ENCODE assay signal across 1 cellular context in the genomic region with DNA sequence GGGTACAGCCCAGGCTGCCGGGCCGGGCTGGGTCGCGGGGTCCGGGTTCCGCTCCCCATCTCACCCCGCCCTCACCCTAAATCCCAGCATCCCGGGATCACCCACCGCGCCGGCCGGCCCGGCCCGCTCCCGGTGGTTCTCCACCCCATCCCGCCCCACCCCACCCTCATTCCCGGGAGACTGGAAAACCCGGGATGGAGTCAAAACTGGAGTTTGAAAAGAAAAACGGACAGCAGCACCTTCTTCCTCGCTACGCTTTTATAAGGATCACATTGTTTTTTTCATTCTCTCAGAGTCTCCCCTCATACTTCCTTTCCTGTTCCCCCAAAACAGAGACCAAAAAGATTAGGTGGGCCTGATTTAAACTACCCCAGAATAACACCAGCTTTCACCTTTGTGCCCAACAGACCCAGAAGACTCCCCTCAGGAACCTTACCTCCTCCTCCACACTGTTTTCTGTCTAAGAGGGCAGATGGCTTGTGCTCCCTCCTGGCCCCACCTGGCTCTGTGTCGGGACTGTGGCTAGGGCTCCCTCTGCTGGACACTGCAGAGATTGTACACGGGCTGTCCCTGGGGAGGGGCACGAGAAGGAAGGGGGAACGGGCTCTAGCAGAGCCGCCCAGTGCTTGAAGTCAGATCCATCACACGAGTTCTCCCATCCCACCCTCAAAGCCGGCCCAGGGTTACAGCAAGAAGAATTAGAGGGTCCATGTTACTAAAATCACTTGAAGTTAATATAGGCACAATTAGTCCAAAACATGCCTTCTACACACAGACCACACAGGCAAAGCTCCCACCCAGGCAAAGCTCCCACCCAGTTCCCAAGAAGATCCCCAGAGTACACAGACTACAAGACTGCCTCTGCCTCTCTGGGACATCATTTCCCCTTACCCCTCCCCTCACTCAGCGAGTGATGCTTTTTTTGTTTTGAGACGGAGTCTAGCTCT.
TF ChIP-seq lines count a peak whose summit lies in the region.

No MANE protein-coding gene starts in this region.

TF ChIP-seq in HepG2, 621 proteins besides CTCF, POLR2A, EP300 and RAD21 (continued from another document and continues in another):
- TF ChIP-seq ZBTB33 (CRISPR knock-in tag; IDR thresholded peaks at IDR 0.05) = 0 out of 2 replicates have a peak, but pooled peaks have one; percentile 24
- TF ChIP-seq PRDM4 (CRISPR knock-in tag; IDR thresholded peaks at IDR 0.05; ENCODE audit: borderline replicate concordance) = no peak
- TF ChIP-seq, protein P1, sequence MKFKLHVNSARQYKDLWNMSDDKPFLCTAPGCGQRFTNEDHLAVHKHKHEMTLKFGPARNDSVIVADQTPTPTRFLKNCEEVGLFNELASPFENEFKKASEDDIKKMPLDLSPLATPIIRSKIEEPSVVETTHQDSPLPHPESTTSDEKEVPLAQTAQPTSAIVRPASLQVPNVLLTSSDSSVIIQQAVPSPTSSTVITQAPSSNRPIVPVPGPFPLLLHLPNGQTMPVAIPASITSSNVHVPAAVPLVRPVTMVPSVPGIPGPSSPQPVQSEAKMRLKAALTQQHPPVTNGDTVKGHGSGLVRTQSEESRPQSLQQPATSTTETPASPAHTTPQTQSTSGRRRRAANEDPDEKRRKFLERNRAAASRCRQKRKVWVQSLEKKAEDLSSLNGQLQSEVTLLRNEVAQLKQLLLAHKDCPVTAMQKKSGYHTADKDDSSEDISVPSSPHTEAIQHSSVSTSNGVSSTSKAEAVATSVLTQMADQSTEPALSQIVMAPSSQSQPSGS (CRISPR knock-in tag; IDR thresholded peaks at IDR 0.05) = no peak
- TF ChIP-seq KAT2B (IDR thresholded peaks at IDR 0.05; ENCODE audit: borderline replicate concordance, low read depth, low read length) = no peak
- TF ChIP-seq HNRNPUL1 (IDR thresholded peaks at IDR 0.05; ENCODE audit: low read depth, low read length) = no peak
- TF ChIP-seq SYNCRIP (IDR thresholded peaks at IDR 0.05; ENCODE audit: insufficient read depth, low read depth, low read length) = no peak
- TF ChIP-seq NONO (IDR thresholded peaks at IDR 0.05) = no peak
- 0 out of 2 replicates have a peak, but pooled peaks have one; percentile 31 for TF ChIP-seq NONO (CRISPR knock-in tag; conservative IDR thresholded peaks at IDR 0.05)
- no peak for TF ChIP-seq NR2F2 (IDR thresholded peaks at IDR 0.05; ENCODE audit: borderline replicate concordance, low read depth)
- TF ChIP-seq, protein P2, sequence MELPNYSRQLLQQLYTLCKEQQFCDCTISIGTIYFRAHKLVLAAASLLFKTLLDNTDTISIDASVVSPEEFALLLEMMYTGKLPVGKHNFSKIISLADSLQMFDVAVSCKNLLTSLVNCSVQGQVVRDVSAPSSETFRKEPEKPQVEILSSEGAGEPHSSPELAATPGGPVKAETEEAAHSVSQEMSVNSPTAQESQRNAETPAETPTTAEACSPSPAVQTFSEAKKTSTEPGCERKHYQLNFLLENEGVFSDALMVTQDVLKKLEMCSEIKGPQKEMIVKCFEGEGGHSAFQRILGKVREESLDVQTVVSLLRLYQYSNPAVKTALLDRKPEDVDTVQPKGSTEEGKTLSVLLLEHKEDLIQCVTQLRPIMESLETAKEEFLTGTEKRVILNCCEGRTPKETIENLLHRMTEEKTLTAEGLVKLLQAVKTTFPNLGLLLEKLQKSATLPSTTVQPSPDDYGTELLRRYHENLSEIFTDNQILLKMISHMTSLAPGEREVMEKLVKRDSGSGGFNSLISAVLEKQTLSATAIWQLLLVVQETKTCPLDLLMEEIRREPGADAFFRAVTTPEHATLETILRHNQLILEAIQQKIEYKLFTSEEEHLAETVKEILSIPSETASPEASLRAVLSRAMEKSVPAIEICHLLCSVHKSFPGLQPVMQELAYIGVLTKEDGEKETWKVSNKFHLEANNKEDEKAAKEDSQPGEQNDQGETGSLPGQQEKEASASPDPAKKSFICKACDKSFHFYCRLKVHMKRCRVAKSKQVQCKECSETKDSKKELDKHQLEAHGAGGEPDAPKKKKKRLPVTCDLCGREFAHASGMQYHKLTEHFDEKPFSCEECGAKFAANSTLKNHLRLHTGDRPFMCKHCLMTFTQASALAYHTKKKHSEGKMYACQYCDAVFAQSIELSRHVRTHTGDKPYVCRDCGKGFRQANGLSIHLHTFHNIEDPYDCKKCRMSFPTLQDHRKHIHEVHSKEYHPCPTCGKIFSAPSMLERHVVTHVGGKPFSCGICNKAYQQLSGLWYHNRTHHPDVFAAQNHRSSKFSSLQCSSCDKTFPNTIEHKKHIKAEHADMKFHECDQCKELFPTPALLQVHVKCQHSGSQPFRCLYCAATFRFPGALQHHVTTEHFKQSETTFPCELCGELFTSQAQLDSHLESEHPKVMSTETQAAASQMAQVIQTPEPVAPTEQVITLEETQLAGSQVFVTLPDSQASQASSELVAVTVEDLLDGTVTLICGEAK (IDR thresholded peaks at IDR 0.05) = no peak
- TF ChIP-seq, protein P2 (CRISPR knock-in tag; IDR thresholded peaks at IDR 0.05) = no peak
- TF ChIP-seq SOX5 (CRISPR knock-in tag; IDR thresholded peaks at IDR 0.05; ENCODE audit: borderline replicate concordance) = no peak
- no peak for TF ChIP-seq ZNF136 (CRISPR knock-in tag; IDR thresholded peaks at IDR 0.05; ENCODE audit: low read depth)
- no peak for TF ChIP-seq FOXK2 (IDR thresholded peaks at IDR 0.05)
- TF ChIP-seq SIN3B (IDR thresholded peaks at IDR 0.05; ENCODE audit: low read length) = no peak
- TF ChIP-seq NCOA2 (CRISPR knock-in tag; IDR thresholded peaks at IDR 0.05) = no peak
- no peak for TF ChIP-seq ATF3 (CRISPR knock-in tag; IDR thresholded peaks at IDR 0.05)
- TF ChIP-seq KMT2A (CRISPR knock-in tag; IDR thresholded peaks at IDR 0.05) = no peak
- TF ChIP-seq EZH2 (conservative IDR thresholded peaks at IDR 0.05; ENCODE audit: low read depth, low read length) = no peak
- no peak for TF ChIP-seq GPN1 (CRISPR knock-in tag; IDR thresholded peaks at IDR 0.05; ENCODE audit: borderline replicate concordance)
- TF ChIP-seq, protein P3, sequence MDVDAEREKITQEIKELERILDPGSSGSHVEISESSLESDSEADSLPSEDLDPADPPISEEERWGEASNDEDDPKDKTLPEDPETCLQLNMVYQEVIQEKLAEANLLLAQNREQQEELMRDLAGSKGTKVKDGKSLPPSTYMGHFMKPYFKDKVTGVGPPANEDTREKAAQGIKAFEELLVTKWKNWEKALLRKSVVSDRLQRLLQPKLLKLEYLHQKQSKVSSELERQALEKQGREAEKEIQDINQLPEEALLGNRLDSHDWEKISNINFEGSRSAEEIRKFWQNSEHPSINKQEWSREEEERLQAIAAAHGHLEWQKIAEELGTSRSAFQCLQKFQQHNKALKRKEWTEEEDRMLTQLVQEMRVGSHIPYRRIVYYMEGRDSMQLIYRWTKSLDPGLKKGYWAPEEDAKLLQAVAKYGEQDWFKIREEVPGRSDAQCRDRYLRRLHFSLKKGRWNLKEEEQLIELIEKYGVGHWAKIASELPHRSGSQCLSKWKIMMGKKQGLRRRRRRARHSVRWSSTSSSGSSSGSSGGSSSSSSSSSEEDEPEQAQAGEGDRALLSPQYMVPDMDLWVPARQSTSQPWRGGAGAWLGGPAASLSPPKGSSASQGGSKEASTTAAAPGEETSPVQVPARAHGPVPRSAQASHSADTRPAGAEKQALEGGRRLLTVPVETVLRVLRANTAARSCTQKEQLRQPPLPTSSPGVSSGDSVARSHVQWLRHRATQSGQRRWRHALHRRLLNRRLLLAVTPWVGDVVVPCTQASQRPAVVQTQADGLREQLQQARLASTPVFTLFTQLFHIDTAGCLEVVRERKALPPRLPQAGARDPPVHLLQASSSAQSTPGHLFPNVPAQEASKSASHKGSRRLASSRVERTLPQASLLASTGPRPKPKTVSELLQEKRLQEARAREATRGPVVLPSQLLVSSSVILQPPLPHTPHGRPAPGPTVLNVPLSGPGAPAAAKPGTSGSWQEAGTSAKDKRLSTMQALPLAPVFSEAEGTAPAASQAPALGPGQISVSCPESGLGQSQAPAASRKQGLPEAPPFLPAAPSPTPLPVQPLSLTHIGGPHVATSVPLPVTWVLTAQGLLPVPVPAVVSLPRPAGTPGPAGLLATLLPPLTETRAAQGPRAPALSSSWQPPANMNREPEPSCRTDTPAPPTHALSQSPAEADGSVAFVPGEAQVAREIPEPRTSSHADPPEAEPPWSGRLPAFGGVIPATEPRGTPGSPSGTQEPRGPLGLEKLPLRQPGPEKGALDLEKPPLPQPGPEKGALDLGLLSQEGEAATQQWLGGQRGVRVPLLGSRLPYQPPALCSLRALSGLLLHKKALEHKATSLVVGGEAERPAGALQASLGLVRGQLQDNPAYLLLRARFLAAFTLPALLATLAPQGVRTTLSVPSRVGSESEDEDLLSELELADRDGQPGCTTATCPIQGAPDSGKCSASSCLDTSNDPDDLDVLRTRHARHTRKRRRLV (CRISPR knock-in tag; IDR thresholded peaks at IDR 0.05) = no peak
- TF ChIP-seq ZBTB44 (CRISPR knock-in tag; IDR thresholded peaks at IDR 0.05) = no peak
- TF ChIP-seq PHF8 (CRISPR knock-in tag; IDR thresholded peaks at IDR 0.05) = no peak
- TF ChIP-seq RNF2 (conservative IDR thresholded peaks at IDR 0.05; ENCODE audit: low read depth) = no peak
- no peak for TF ChIP-seq HINFP (CRISPR knock-in tag; IDR thresholded peaks at IDR 0.05; ENCODE audit: low read depth)
